9 cellular contexts compared by ENCODE assay signal in the genomic region with DNA sequence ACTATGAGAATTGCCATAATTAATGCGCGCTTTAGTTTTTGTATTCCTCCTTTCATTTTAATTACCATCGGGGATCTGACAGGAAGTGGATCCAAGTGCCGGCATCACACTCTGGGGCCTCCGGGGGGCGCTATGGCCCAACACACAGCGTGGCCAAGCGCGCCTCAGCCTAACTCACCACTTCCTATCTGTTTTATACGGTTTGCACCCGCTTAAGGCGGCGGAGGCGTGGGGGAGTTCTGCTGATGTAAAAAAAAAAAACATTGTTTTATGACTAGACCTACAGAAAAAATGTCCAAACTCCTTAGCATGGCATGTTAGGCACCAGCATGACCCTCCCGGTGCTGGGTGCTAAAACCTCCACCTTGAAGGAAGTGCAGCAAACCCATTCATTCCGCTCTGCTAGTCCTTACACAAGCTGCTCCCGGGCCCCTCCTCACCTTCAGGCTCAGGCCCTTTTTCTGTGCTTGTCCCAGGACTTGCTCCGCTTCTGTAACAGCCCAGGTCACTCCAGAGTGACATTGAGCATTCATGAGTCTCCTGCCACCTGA. TPM values are rescaled to one million over a fixed set of nuclear protein-coding genes. Genes with fewer than 3 reads are reported as not detected.
DNase-seq lines count a peak whose midpoint lies in the region; ATAC-seq and TF ChIP-seq lines count a peak whose summit lies in the region.
"Had no signal": no experiment of that assay in that cellular context is flagged by ENCODE, and none has a peak within 500 bp of the region (broad histone marks: within the 10 kb centered on the region; RNA-seq: fewer than 3 reads in every experiment).

No MANE protein-coding gene starts in this region.

- peaks cover 22% of the 10 kb centered on the region for H3K4me1 Mint-ChIP-seq in activated CD8-positive, alpha-beta T cell treated with anti-CD3 and anti-CD28 coated beads for 36 hours (ENCODE audit: low read depth)
- H3K4me1 Mint-ChIP-seq in endodermal cell (peaks cover 4% of the 10 kb centered on the region), natural killer cell (peaks cover 32 to 41% of the 10 kb centered on the region in 2 donors)

- CTCF ChIA-PET in GM10248 (lab: Yijun Ruan, JAX), result interaction anchor here (0.7 to 2.2 kb wide), 12 partner anchors 12 to 409 kb away, joined by 3 to 11 read pairs (median 6); a partner anchor contains a TSS
- CTCF ChIA-PET in activated CD8-positive, alpha-beta T cell treated with anti-CD3 and anti-CD28 coated beads for 36 hours (lab: Charles Lee), result interaction anchor here (0.8 to 9.7 kb wide), 23 partner anchors 10 to 295 kb away, joined by 3 to 110 read pairs (median 5); a partner anchor contains a TSS

- peaks cover 2% of the 10 kb centered on the region for H3K9me3 Mint-ChIP-seq in activated CD8-positive, alpha-beta T cell treated with anti-CD3 and anti-CD28 coated beads for 36 hours
- H3K9me3 Mint-ChIP-seq in endodermal cell (no peaks in the 10 kb centered on the region), natural killer cell (no peaks in the 10 kb centered on the region)

- WGBS in endodermal cell (ENCODE audit: insufficient coverage in 1 of 2, insufficient read length in 1 of 2), 2 experiments, result 19 to 22% methylated on average over 7 to 18 of the region's 18 CpGs

- ATAC-seq in activated CD8-positive, alpha-beta T cell treated with anti-CD3 and anti-CD28 coated beads for 36 hours, result peak; percentile 95
- peak; percentile 87 to 97 (median 89) for ATAC-seq in natural killer cell
- ATAC-seq in HG02763 (IDR thresholded peaks at IDR 0.05; ENCODE audit: unreplicated experiment), result no peak
- ATAC-seq in GM19324 (IDR thresholded peaks at IDR 0.05; ENCODE audit: low FRiP score, unreplicated experiment), result no peak

- POLR2A ChIA-PET in GM10248 (lab: Yijun Ruan, JAX), result no interaction called here
- POLR2A ChIA-PET in activated CD8-positive, alpha-beta T cell treated with anti-CD3 and anti-CD28 coated beads for 36 hours (lab: Charles Lee), result interaction anchor here (0.7 to 1.8 kb wide), 11 partner anchors 15 to 332 kb away, joined by 3 to 6 read pairs (median 4); a partner anchor contains a TSS

- peak overlapping the region; percentile 49 for H3K4me3 ChIP-seq in endodermal cell (ENCODE audit: low read length)

- peaks cover 31% of the 10 kb centered on the region for H3K27me3 Mint-ChIP-seq in activated CD8-positive, alpha-beta T cell treated with anti-CD3 and anti-CD28 coated beads for 36 hours
- peaks cover 85% of the 10 kb centered on the region for H3K27me3 Mint-ChIP-seq in endodermal cell (ENCODE audit: insufficient read depth)
- peaks cover 4 to 13% of the 10 kb centered on the region in 2 donors for H3K27me3 Mint-ChIP-seq in natural killer cell (ENCODE audit: low read depth in 2 of 2)

- no peak overlapping the region for H3K27ac Mint-ChIP-seq in activated CD8-positive, alpha-beta T cell treated with anti-CD3 and anti-CD28 coated beads for 36 hours
- no peak overlapping the region for H3K27ac Mint-ChIP-seq in endodermal cell
- H3K27ac Mint-ChIP-seq in natural killer cell, result peak overlapping the region; percentile 77 to 80

- H3K27me3 ChIP-seq in endodermal cell (ENCODE audit: control insufficient read depth, insufficient read depth, low read length, poor library complexity, severe bottlenecking), result peaks cover 72% of the 10 kb centered on the region

- H3K27ac ChIP-seq in endodermal cell (ENCODE audit: low read depth, low read length) (no peak overlapping the region), substantia nigra (ENCODE audit: low read depth, low read length, poor library complexity, severe bottlenecking) (no peak overlapping the region)
- H3K27ac ChIP-seq: epithelial cell of prostate had no signal

- peak; percentile 68 for DNase-seq in GM10248 (ENCODE audit: extremely low spot score)
- peak; percentile 22 for DNase-seq in NCI-H187 treated with DMSO at 0.1 percent for 48 hours (lab: John Stamatoyannopoulos, UW)
- peak; percentile 94 for DNase-seq in activated CD8-positive, alpha-beta T cell treated with anti-CD3 and anti-CD28 coated beads for 36 hours
- DNase-seq in endodermal cell, result peak; percentile 92
- peak; percentile 85 for DNase-seq in natural killer cell
- peak in 29 of 49 donors; percentile 7 to 64 (median 27) for DNase-seq in substantia nigra (lab: John Stamatoyannopoulos, UW)

- no peak overlapping the region for H3K9ac ChIP-seq in endodermal cell (ENCODE audit: extremely low read depth, low read length, poor library complexity, severe bottlenecking)

- no peaks in the 10 kb centered on the region for H3K4me1 ChIP-seq in endodermal cell (ENCODE audit: control insufficient read depth, insufficient read depth, low read length)

- no peaks in the 10 kb centered on the region for H3K36me3 Mint-ChIP-seq in activated CD8-positive, alpha-beta T cell treated with anti-CD3 and anti-CD28 coated beads for 36 hours (ENCODE audit: low read depth)
- H3K36me3 Mint-ChIP-seq in endodermal cell (ENCODE audit: low read depth), result no peaks in the 10 kb centered on the region
- H3K36me3 Mint-ChIP-seq in natural killer cell, result no peaks in the 10 kb centered on the region

- H3K9me3 ChIP-seq in endodermal cell (ENCODE audit: control insufficient read depth, low read length), result no peaks in the 10 kb centered on the region

- no peaks in the 10 kb centered on the region for H3K36me3 ChIP-seq in endodermal cell (ENCODE audit: control insufficient read depth, insufficient read depth, low read length)

- TF ChIP-seq CTCF in GM10248 (IDR thresholded peaks at IDR 0.05; ENCODE audit: control extremely low read depth, extremely low read depth, low read depth, missing control alignments), result peak; percentile 61
- peak; percentile 94 for TF ChIP-seq CTCF in activated CD8-positive, alpha-beta T cell treated with anti-CD3 and anti-CD28 coated beads for 36 hours (IDR thresholded peaks at IDR 0.05)
- peak; percentile 98 for TF ChIP-seq CTCF in endodermal cell (conservative IDR thresholded peaks at IDR 0.05)
- TF ChIP-seq CTCF in natural killer cell (IDR thresholded peaks at IDR 0.05), result peak; percentile 90

- intact Hi-C loops in activated CD8-positive, alpha-beta T cell treated with anti-CD3 and anti-CD28 coated beads for 36 hours (cut with micrococcal nuclease), result loop anchor here (2.0 to 10.0 kb wide), 2 partner anchors 55 to 167 kb away; no protein-coding TSS in a partner anchor
- intact Hi-C loops in natural killer cell (cut with micrococcal nuclease), result loop anchor here (1.0 kb wide), 5 partner anchors 24 to 313 kb away; a partner anchor contains a TSS

- H3K4me3 Mint-ChIP-seq in activated CD8-positive, alpha-beta T cell treated with anti-CD3 and anti-CD28 coated beads for 36 hours, result no peak overlapping the region
- no peak overlapping the region for H3K4me3 Mint-ChIP-seq in endodermal cell
- peak overlapping the region; percentile 69 for H3K4me3 Mint-ChIP-seq in natural killer cell

RNA-seq across cellular contexts. Expression of a gene that starts 4.5 kb away (rescaled TPM):
- total RNA-seq in activated CD8-positive, alpha-beta T cell treated with anti-CD3 and anti-CD28 coated beads for 36 hours, result 1 to 10 TPM; 1.1 to 1.2 TPM
- total RNA-seq in endodermal cell (10 to 100 TPM in 1 of 2 donors, 1 to 10 TPM in 1; 6.4 to 12.1 TPM), natural killer cell (10 to 100 TPM; 17.1 to 21.7 (median 20.4) TPM)
- polyA plus RNA-seq in endodermal cell (2013, experiment 1 of 2), result 17.5 TPM
- 16.1 TPM for polyA plus RNA-seq in endodermal cell (2013, experiment 2 of 2)

RNA-seq across cellular contexts. Expression of a gene that starts 24.1 kb away (rescaled TPM):
- 100 to 1,000 TPM; 109 to 114 TPM for total RNA-seq in activated CD8-positive, alpha-beta T cell treated with anti-CD3 and anti-CD28 coated beads for 36 hours
- 10 to 100 TPM; 89.9 to 91.7 TPM for total RNA-seq in endodermal cell
- 78.9 TPM for polyA plus RNA-seq in endodermal cell (2013, experiment 1 of 2)
- polyA plus RNA-seq in endodermal cell (2013, experiment 2 of 2), result 69.2 TPM
- total RNA-seq in natural killer cell, result 100 to 1,000 TPM; 149 to 161 (median 153) TPM

RNA-seq across cellular contexts. Expression of a gene that starts 35.7 kb away (rescaled TPM):
- total RNA-seq in activated CD8-positive, alpha-beta T cell treated with anti-CD3 and anti-CD28 coated beads for 36 hours, result 100 to 1,000 TPM; 587 to 596 TPM
- total RNA-seq in endodermal cell (100 to 1,000 TPM; 386 to 432 TPM), natural killer cell (100 to 1,000 TPM; 169 to 216 (median 214) TPM)
- 305 TPM for polyA plus RNA-seq in endodermal cell (2013, experiment 1 of 2)
- polyA plus RNA-seq in endodermal cell (2013, experiment 2 of 2), result 280 TPM

Comparison
In these comparisons a context has a peak if more than half of its experiments do, and no peak if none do; other contexts are left out.
1. DNase-seq: peak in every context shown above with its lines; median percentile 94 in activated CD8-positive, alpha-beta T cell treated with anti-CD3 and anti-CD28 coated beads for 36 hours; 92 in endodermal cell; 85 in natural killer cell; 68 in GM10248; 27 in substantia nigra; 22 in NCI-H187 treated with DMSO at 0.1 percent for 48 hours.
2. ATAC-seq: peak in activated CD8-positive, alpha-beta T cell treated with anti-CD3 and anti-CD28 coated beads for 36 hours (single experiment) and natural killer cell (3 of 3); none in HG02763 (single experiment) and GM19324 (single experiment).
3. H3K27ac Mint-ChIP-seq: peak in natural killer cell (2 of 2); none in activated CD8-positive, alpha-beta T cell treated with anti-CD3 and anti-CD28 coated beads for 36 hours (single experiment) and endodermal cell (single experiment).
4. Peak in every context shown above with its lines, with median percentiles within 50 percentile points of each other: CTCF ChIP-seq.